15 cellular contexts compared by ENCODE assay signal in genomic region chr9:37449877-37450632, GRCh38. TPM values are rescaled to one million over a fixed set of nuclear protein-coding genes. Genes with fewer than 3 reads are reported as not detected.
DNase-seq lines count a peak whose midpoint lies in the region; ATAC-seq and TF ChIP-seq lines count a peak whose summit lies in the region.
"Had no signal": no experiment of that assay in that cellular context is flagged by ENCODE, and none has a peak within 500 bp of the region (broad histone marks: within the 10 kb centered on the region; RNA-seq: fewer than 3 reads in every experiment).

No MANE protein-coding gene starts in this region.

- no peak overlapping the region for H3K27ac ChIP-seq in colonic mucosa
- H3K27ac ChIP-seq: heart left ventricle, VCaP had no signal

- peak overlapping the region; percentile 85 for H3K27ac Mint-ChIP-seq in glutamatergic neuron (ENCODE audit: unreplicated experiment)
- no peak overlapping the region for H3K27ac Mint-ChIP-seq in activated CD4-positive, alpha-beta memory T cell treated with anti-CD3 and anti-CD28 coated beads, Interleukin-2, amount 10 ng/mL, durations not matched to agents 7 days and 5 days

- no peak overlapping the region for H3K9ac ChIP-seq in colonic mucosa (ENCODE audit: low read depth in 2 of 2, low read length in 2 of 2)

- DNase-seq in G401 (ENCODE audit: low spot score) (peak; percentile 24), SK-MEL-5 (ENCODE audit: low read depth, low spot score) (peak; percentile 32), glutamatergic neuron (no peak), occipital lobe (lab: John Stamatoyannopoulos, UW) (peak; percentile 32), colonic mucosa (no peak), GM19238 (ENCODE audit: insufficient read length, low spot score) (no peak)
- no peak for DNase-seq in activated CD4-positive, alpha-beta memory T cell treated with anti-CD3 and anti-CD28 coated beads, Interleukin-2, amount 10 ng/mL, durations not matched to agents 7 days and 5 days
- DNase-seq: activated CD8-positive, alpha-beta memory T cell treated with anti-CD3 and anti-CD28 coated beads for 24 hours; DMS153; heart left ventricle; NCI-H1694 treated with DMSO at 0.1 percent for 48 hours; NCI-H510A treated with DMSO at 0.1 percent for 48 hours; RPMI8226 had no signal

- no peak overlapping the region for H3K4me3 ChIP-seq in colonic mucosa
- H3K4me3 ChIP-seq: heart left ventricle had no signal

- no peaks in the 10 kb centered on the region for H3K27me3 ChIP-seq in colonic mucosa
- H3K27me3 ChIP-seq: heart left ventricle had no signal

- peaks cover 2% of the 10 kb centered on the region for H3K27me3 Mint-ChIP-seq in glutamatergic neuron (ENCODE audit: unreplicated experiment)
- no peaks in the 10 kb centered on the region for H3K27me3 Mint-ChIP-seq in activated CD4-positive, alpha-beta memory T cell treated with anti-CD3 and anti-CD28 coated beads, Interleukin-2, amount 10 ng/mL, durations not matched to agents 7 days and 5 days

- no peaks in the 10 kb centered on the region for H3K4me1 ChIP-seq in colonic mucosa

- no peak for TF ChIP-seq CTCF in glutamatergic neuron (IDR thresholded peaks at IDR 0.05; ENCODE audit: partially characterized antibody, unreplicated experiment)
- no peak for TF ChIP-seq CTCF in colonic mucosa (IDR thresholded peaks at IDR 0.05)

- ATAC-seq in HG03432 (IDR thresholded peaks at IDR 0.05; ENCODE audit: unreplicated experiment), result no peak
- ATAC-seq: heart left ventricle had no signal

- H3K9me3 ChIP-seq in colonic mucosa, result no peaks in the 10 kb centered on the region

- in situ Hi-C loops in G401 (cut with HindIII; ENCODE audit: low sequenced_read_pairs) (no loop called here), SK-MEL-5 (cut with HindIII; ENCODE audit: low pct_unique_long_range_greater_than_20kb, low sequenced_read_pairs) (no loop called here)

- peaks cover 5% of the 10 kb centered on the region for H3K4me1 Mint-ChIP-seq in glutamatergic neuron (ENCODE audit: low read depth, unreplicated experiment)
- H3K4me1 Mint-ChIP-seq in activated CD4-positive, alpha-beta memory T cell treated with anti-CD3 and anti-CD28 coated beads, Interleukin-2, amount 10 ng/mL, durations not matched to agents 7 days and 5 days, result peaks cover 4% of the 10 kb centered on the region

- H3K9me3 Mint-ChIP-seq in glutamatergic neuron (ENCODE audit: unreplicated experiment), result peaks cover 3% of the 10 kb centered on the region
- no peaks in the 10 kb centered on the region for H3K9me3 Mint-ChIP-seq in activated CD4-positive, alpha-beta memory T cell treated with anti-CD3 and anti-CD28 coated beads, Interleukin-2, amount 10 ng/mL, durations not matched to agents 7 days and 5 days

- no peaks in the 10 kb centered on the region for H3K36me3 ChIP-seq in colonic mucosa

- no peak overlapping the region for H3K4me3 Mint-ChIP-seq in glutamatergic neuron (ENCODE audit: unreplicated experiment)
- no peak overlapping the region for H3K4me3 Mint-ChIP-seq in activated CD4-positive, alpha-beta memory T cell treated with anti-CD3 and anti-CD28 coated beads, Interleukin-2, amount 10 ng/mL, durations not matched to agents 7 days and 5 days

- CTCF ChIA-PET in activated CD4-positive, alpha-beta memory T cell treated with anti-CD3 and anti-CD28 coated beads, Interleukin-2, amount 10 ng/mL, durations not matched to agents 7 days and 5 days (lab: Charles Lee), result interaction anchor here (1.7 kb wide), 1 partner anchor 31 kb away, joined by 5 read pairs; no protein-coding TSS in a partner anchor

- H3K36me3 Mint-ChIP-seq in glutamatergic neuron (ENCODE audit: unreplicated experiment), result no peaks in the 10 kb centered on the region
- H3K36me3 Mint-ChIP-seq in activated CD4-positive, alpha-beta memory T cell treated with anti-CD3 and anti-CD28 coated beads, Interleukin-2, amount 10 ng/mL, durations not matched to agents 7 days and 5 days (ENCODE audit: low read depth), result peaks cover 15% of the 10 kb centered on the region

- intact Hi-C loops in colonic mucosa (cut with DNase I), result no loop called here

- POLR2A ChIA-PET in activated CD4-positive, alpha-beta memory T cell treated with anti-CD3 and anti-CD28 coated beads, Interleukin-2, amount 10 ng/mL, durations not matched to agents 7 days and 5 days (lab: Charles Lee), result interaction anchor here (1.1 to 1.6 kb wide), 3 partner anchors 14 to 19 kb away, joined by 3 to 7 read pairs (median 3); no protein-coding TSS in a partner anchor

RNA-seq across cellular contexts. Expression of gene ZBTB5, which starts 15.2 kb away (rescaled TPM):
- 18.8 and 20.7 TPM in 2 replicates for total RNA-seq in G401 (2014; rRNA removed; shearing (Covaris generic))
- total RNA-seq in SK-MEL-5 (2014; rRNA removed; shearing (Covaris generic)), result 6.5 and 7.5 TPM in 2 replicates
- 4.0 and 5.8 TPM in 2 replicates for polyA plus RNA-seq in SK-MEL-5 (2015; cell fraction: cytosol; rRNA removed)
- polyA plus RNA-seq in SK-MEL-5 (2015; cell fraction: nucleus; rRNA removed), result 21.9 and 26.1 TPM in 2 replicates
- 14.3 TPM for total RNA-seq in glutamatergic neuron (ENCODE audit: unreplicated experiment)
- total RNA-seq in occipital lobe, result 22.5 TPM
- total RNA-seq in colonic mucosa, result 1 to 10 TPM; 8.9 to 9.7 TPM
- total RNA-seq in activated CD4-positive, alpha-beta memory T cell treated with anti-CD3 and anti-CD28 coated beads, Interleukin-2, amount 10 ng/mL, durations not matched to agents 7 days and 5 days, result 10 to 100 TPM; 10.5 to 10.6 TPM

RNA-seq across cellular contexts. Expression of gene GRHPR, which starts 27.6 kb away (rescaled TPM):
- 181 and 183 TPM in 2 replicates for total RNA-seq in G401 (2014; rRNA removed; shearing (Covaris generic))
- 139 and 142 TPM in 2 replicates for total RNA-seq in SK-MEL-5 (2014; rRNA removed; shearing (Covaris generic))
- 155 and 180 TPM in 2 replicates for polyA plus RNA-seq in SK-MEL-5 (2015; cell fraction: cytosol; rRNA removed)
- 126 and 159 TPM in 2 replicates for polyA plus RNA-seq in SK-MEL-5 (2015; cell fraction: nucleus; rRNA removed)
- total RNA-seq in glutamatergic neuron (ENCODE audit: unreplicated experiment) (78.1 TPM), occipital lobe (61.6 TPM), colonic mucosa (10 to 100 TPM; 71.1 to 94.0 TPM)
- total RNA-seq in activated CD4-positive, alpha-beta memory T cell treated with anti-CD3 and anti-CD28 coated beads, Interleukin-2, amount 10 ng/mL, durations not matched to agents 7 days and 5 days, result 10 to 100 TPM; 51.2 to 51.5 TPM

RNA-seq across cellular contexts. Expression of gene POLR1E, which starts 35.7 kb away (rescaled TPM):
- 37.5 and 44.2 TPM in 2 replicates for total RNA-seq in G401 (2014; rRNA removed; shearing (Covaris generic))
- 44.0 and 51.3 TPM in 2 replicates for total RNA-seq in SK-MEL-5 (2014; rRNA removed; shearing (Covaris generic))
- polyA plus RNA-seq in SK-MEL-5 (2015; cell fraction: cytosol; rRNA removed), result 30.7 and 34.0 TPM in 2 replicates
- 10.8 and 15.9 TPM in 2 replicates for polyA plus RNA-seq in SK-MEL-5 (2015; cell fraction: nucleus; rRNA removed)
- total RNA-seq in glutamatergic neuron (ENCODE audit: unreplicated experiment) (58.2 TPM), occipital lobe (46.0 TPM), colonic mucosa (10 to 100 TPM; 10.8 to 19.3 TPM)
- total RNA-seq in activated CD4-positive, alpha-beta memory T cell treated with anti-CD3 and anti-CD28 coated beads, Interleukin-2, amount 10 ng/mL, durations not matched to agents 7 days and 5 days, result 10 to 100 TPM; 27.6 to 29.2 TPM

Comparison
In these comparisons a context has a peak if more than half of its experiments do, and no peak if none do; other contexts are left out.
1. DNase-seq: peak in G401 (single experiment), SK-MEL-5 (single experiment) and occipital lobe (single experiment); none in glutamatergic neuron (single experiment), colonic mucosa (single experiment), GM19238 (single experiment) and activated CD4-positive, alpha-beta memory T cell treated with anti-CD3 and anti-CD28 coated beads, Interleukin-2, amount 10 ng/mL, durations not matched to agents 7 days and 5 days (single experiment).